ENCODE assay signal across 25 cellular contexts in the genomic region with DNA sequence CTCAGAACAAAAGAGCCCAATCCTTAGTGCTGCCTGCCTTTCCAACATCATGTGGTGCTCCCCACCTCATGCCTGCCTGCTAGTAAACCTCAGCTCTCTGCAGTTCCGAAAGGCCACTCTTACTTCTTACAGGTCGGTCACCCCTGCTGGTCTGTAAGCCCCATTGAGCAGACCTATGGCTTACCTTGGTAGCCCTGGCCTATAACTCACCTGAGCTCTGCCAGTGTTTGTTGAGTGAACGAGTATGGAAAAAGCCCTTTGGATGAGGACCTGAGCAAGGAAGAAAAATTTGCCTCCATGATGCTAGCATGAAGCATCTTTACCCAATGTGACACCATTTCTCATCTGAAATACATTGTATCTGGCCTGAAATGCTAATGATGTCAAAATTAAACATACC.
DNase-seq lines count a peak whose midpoint lies in the region; ATAC-seq and TF ChIP-seq lines count a peak whose summit lies in the region.
"Had no signal": no experiment of that assay in that cellular context is flagged by ENCODE, and none has a peak within 500 bp of the region (broad histone marks: within the 10 kb centered on the region; RNA-seq: fewer than 3 reads in every experiment).

No MANE protein-coding gene starts in this region.

- no peak overlapping the region for H2BK15ac ChIP-seq in mesenchymal stem cell (ENCODE audit: low read depth, poor library complexity, severe bottlenecking)

- WGBS in endodermal cell (ENCODE audit: insufficient coverage in 1 of 2, insufficient read length in 1 of 2), 2 experiments: 90 to 93% methylated on average over 3 of the region's 3 CpGs
- 98% methylated on average over 3 of the region's 3 CpGs for WGBS in mesenchymal stem cell
- WGBS in smooth muscle cell (ENCODE audit: low lambda C conversion rate): 95% methylated on average over 3 of the region's 3 CpGs
- WGBS in transverse colon (ENCODE audit: low coverage in 1 of 2), 2 donors: 67 to 92% methylated on average over 1 to 3 of the region's 3 CpGs

- H4K91ac ChIP-seq in mesenchymal stem cell (ENCODE audit: low read length): peak overlapping the region; percentile 40

- intact Hi-C loops in transverse colon (cut with DNase I; ENCODE audit: low total_unique reads): no loop called here

- H3K23ac ChIP-seq in mesenchymal stem cell (ENCODE audit: low read length in 2 of 2): no peak overlapping the region

- H2BK12ac ChIP-seq in mesenchymal stem cell (ENCODE audit: low read length in 2 of 2): peak overlapping the region; percentile 32 to 88

- H3K36me3 ChIP-seq in endodermal cell (ENCODE audit: control insufficient read depth, insufficient read depth, low read length): no peaks in the 10 kb centered on the region
- H3K36me3 ChIP-seq in mesenchymal stem cell (ENCODE audit: control insufficient read depth in 1 of 2, insufficient read depth in 2 of 2, low read depth in 1 of 2, low read length in 2 of 2): no peaks in the 10 kb centered on the region
- no peaks in the 10 kb centered on the region for H3K36me3 ChIP-seq in smooth muscle cell (ENCODE audit: low read depth)
- no peaks in the 10 kb centered on the region for H3K36me3 ChIP-seq in transverse colon
- H3K36me3 ChIP-seq: BE2C had no signal

- no peaks in the 10 kb centered on the region for H4K20me1 ChIP-seq in smooth muscle cell (ENCODE audit: low read depth)

- no peaks in the 10 kb centered on the region for H3K36me3 Mint-ChIP-seq in endodermal cell (ENCODE audit: low read depth)
- H3K36me3 Mint-ChIP-seq: CD14-positive monocyte; CD8-positive, alpha-beta memory T cell had no signal

- H3K4me1 Mint-ChIP-seq in endodermal cell: peaks cover 2% of the 10 kb centered on the region
- H3K4me1 Mint-ChIP-seq: CD14-positive monocyte; CD8-positive, alpha-beta memory T cell had no signal

- H3K9me3 Mint-ChIP-seq in endodermal cell: no peaks in the 10 kb centered on the region
- H3K9me3 Mint-ChIP-seq: CD8-positive, alpha-beta memory T cell had no signal

- no peaks in the 10 kb centered on the region for H3K27me3 ChIP-seq in endodermal cell (ENCODE audit: control insufficient read depth, insufficient read depth, low read length, poor library complexity, severe bottlenecking)
- no peaks in the 10 kb centered on the region for H3K27me3 ChIP-seq in mesenchymal stem cell (ENCODE audit: control insufficient read depth in 1 of 2, insufficient read depth in 1 of 2, low read length in 2 of 2)
- H3K27me3 ChIP-seq in smooth muscle cell (ENCODE audit: low read depth): no peaks in the 10 kb centered on the region
- H3K27me3 ChIP-seq in transverse colon: no peaks in the 10 kb centered on the region
- H3K27me3 ChIP-seq: BE2C had no signal

- H3K4ac ChIP-seq in mesenchymal stem cell (ENCODE audit: low read depth in 1 of 2, low read length in 2 of 2): peak overlapping the region in 1 of 2 experiments; percentile 58

- peak overlapping the region in 1 of 2 experiments; percentile 70 for H3K18ac ChIP-seq in mesenchymal stem cell (ENCODE audit: low read depth in 1 of 2, low read length in 2 of 2)

- no peak overlapping the region for H3K9ac ChIP-seq in endodermal cell (ENCODE audit: extremely low read depth, low read length, poor library complexity, severe bottlenecking)
- H3K9ac ChIP-seq in mesenchymal stem cell (ENCODE audit: low read length): peak overlapping the region; percentile 4
- no peak overlapping the region for H3K9ac ChIP-seq in smooth muscle cell (ENCODE audit: low read depth)
- H3K9ac ChIP-seq: SK-N-SH had no signal

- H3K4me3 Mint-ChIP-seq in endodermal cell: no peak overlapping the region
- H3K4me3 Mint-ChIP-seq: CD14-positive monocyte; CD8-positive, alpha-beta memory T cell had no signal

- H2BK5ac ChIP-seq in mesenchymal stem cell (ENCODE audit: low read depth, low read length, poor library complexity, severe bottlenecking): no peak overlapping the region

- ATAC-seq in HG03460 (IDR thresholded peaks at IDR 0.05; ENCODE audit: unreplicated experiment) (no peak), GM21786 (IDR thresholded peaks at IDR 0.05; ENCODE audit: unreplicated experiment) (no peak)
- ATAC-seq: GM12878, PC-3 had no signal

- H2AFZ ChIP-seq in mesenchymal stem cell (ENCODE audit: low read depth, low read length) (no peak overlapping the region), smooth muscle cell (ENCODE audit: low read depth) (no peak overlapping the region)

- H3K27ac ChIP-seq in endodermal cell (ENCODE audit: low read depth, low read length): no peak overlapping the region
- H3K27ac ChIP-seq in mesenchymal stem cell (ENCODE audit: low read length, poor library complexity, severe bottlenecking): no peak overlapping the region
- H3K27ac ChIP-seq in smooth muscle cell (ENCODE audit: low read depth): no peak overlapping the region
- H3K27ac ChIP-seq in transverse colon: peak overlapping the region; percentile 37 to 65 (median 48)

- TF ChIP-seq CTCF in endodermal cell (conservative IDR thresholded peaks at IDR 0.05): no peak
- no peak for TF ChIP-seq CTCF in smooth muscle cell (IDR thresholded peaks at IDR 0.05; ENCODE audit: borderline replicate concordance, insufficient read depth, poor library complexity, severe bottlenecking)
- TF ChIP-seq CTCF in transverse colon (IDR thresholded peaks at IDR 0.05): no peak

- no peaks in the 10 kb centered on the region for H3K79me1 ChIP-seq in mesenchymal stem cell (replicated peaks; ENCODE audit: low read length, poor library complexity, severe bottlenecking)

- H4K8ac ChIP-seq in mesenchymal stem cell (ENCODE audit: low read length): no peak overlapping the region

- no peak for TF ChIP-seq POLR2A in transverse colon (IDR thresholded peaks at IDR 0.05)

- DNase-seq in endodermal cell (peak; percentile 36), mesenchymal stem cell (no peak), smooth muscle cell (lab: John Stamatoyannopoulos, UW; ENCODE audit: unreplicated experiment) (no peak), transverse colon (no peak)
- no peak for DNase-seq in stimulated activated CD4-positive, alpha-beta T cell treated with anti-CD3 and anti-CD28 coated beads, Interleukin-4, amount 100 ng/mL, for 1 hour
- DNase-seq: BE2C; CD8-positive, alpha-beta memory T cell; DMS 273 treated with DMSO at 0.1 percent for 48 hours; DMS79; GDM1; KBM-7; NCI-H1105 treated with DMSO at 0.1 percent for 48 hours; NCI-H146; NCI-H1930; NCI-H2107; NCI-H446 treated with DMSO at 0.1 percent for 48 hours; NCI-H526; NCI-H82; NK-92 treated with Interleukin-12 subunit alpha and Interleukin-12 subunit beta, amount 100 ng/mL, for 24 hours; PC-3; SK-N-SH had no signal

- no peak for TF ChIP-seq EP300 in transverse colon (IDR thresholded peaks at IDR 0.05; ENCODE audit: low read depth)

- H3K79me2 ChIP-seq in smooth muscle cell (ENCODE audit: low read depth): no peaks in the 10 kb centered on the region

- H3K4me2 ChIP-seq in mesenchymal stem cell (ENCODE audit: low read length, poor library complexity, severe bottlenecking): no peak overlapping the region
- H3K4me2 ChIP-seq in smooth muscle cell: peak overlapping the region; percentile 13
- H3K4me2 ChIP-seq: SK-N-SH had no signal

- H2AK5ac ChIP-seq in mesenchymal stem cell (ENCODE audit: low read length, severe bottlenecking): peak overlapping the region; percentile 76

- H3F3A ChIP-seq in smooth muscle cell (ENCODE audit: low read depth): peaks cover 3% of the 10 kb centered on the region

- H3K4me3 ChIP-seq in endodermal cell (ENCODE audit: low read length) (no peak overlapping the region), mesenchymal stem cell (ENCODE audit: insufficient read depth in 1 of 2, low read depth in 1 of 2, low read length in 2 of 2) (peak overlapping the region in 1 of 2 experiments; percentile 64), smooth muscle cell (no peak overlapping the region), transverse colon (no peak overlapping the region)
- H3K4me3 ChIP-seq: GM12878 had no signal

- in situ Hi-C loops in transverse colon (cut with MboI; ENCODE audit: low pct_ligation_motif_present in 1 of 4, low pct_unique_long_range_greater_than_20kb in 1 of 4, low sequenced_read_pairs in 3 of 4): no loop called here

- H3K9me3 ChIP-seq in endodermal cell (ENCODE audit: control insufficient read depth, low read length) (no peaks in the 10 kb centered on the region), mesenchymal stem cell (ENCODE audit: control insufficient read depth, low read length) (no peaks in the 10 kb centered on the region), smooth muscle cell (replicated peaks; ENCODE audit: low read depth) (no peaks in the 10 kb centered on the region), transverse colon (no peaks in the 10 kb centered on the region)
- H3K9me3 ChIP-seq: BE2C, SK-N-SH had no signal

- no peak overlapping the region for H2BK120ac ChIP-seq in mesenchymal stem cell (ENCODE audit: low read depth, low read length)

- no peaks in the 10 kb centered on the region for H3K4me1 ChIP-seq in endodermal cell (ENCODE audit: control insufficient read depth, insufficient read depth, low read length)
- peaks cover 14% of the 10 kb centered on the region for H3K4me1 ChIP-seq in mesenchymal stem cell (ENCODE audit: control insufficient read depth, insufficient read depth, low read depth, low read length)
- peaks cover 9% of the 10 kb centered on the region for H3K4me1 ChIP-seq in smooth muscle cell (ENCODE audit: low read depth)
- H3K4me1 ChIP-seq in transverse colon: peaks cover 0 to 18% (median 6%) of the 10 kb centered on the region in 4 donors
- H3K4me1 ChIP-seq: BE2C had no signal

- no peak overlapping the region for H3K27ac Mint-ChIP-seq in endodermal cell
- H3K27ac Mint-ChIP-seq: CD8-positive, alpha-beta memory T cell had no signal

- H3K27me3 Mint-ChIP-seq in endodermal cell (ENCODE audit: insufficient read depth): peaks cover 2% of the 10 kb centered on the region

- H3K14ac ChIP-seq in mesenchymal stem cell (ENCODE audit: low read length in 2 of 2): no peak overlapping the region

Comparison
In these comparisons a context has a peak if more than half of its experiments do, and no peak if none do; other contexts are left out.
1. H3K27ac ChIP-seq: peak in transverse colon (4 of 4); none in endodermal cell (single experiment), mesenchymal stem cell (single experiment) and smooth muscle cell (single experiment).